16 cellular contexts compared by ENCODE assay signal in the genomic region with DNA sequence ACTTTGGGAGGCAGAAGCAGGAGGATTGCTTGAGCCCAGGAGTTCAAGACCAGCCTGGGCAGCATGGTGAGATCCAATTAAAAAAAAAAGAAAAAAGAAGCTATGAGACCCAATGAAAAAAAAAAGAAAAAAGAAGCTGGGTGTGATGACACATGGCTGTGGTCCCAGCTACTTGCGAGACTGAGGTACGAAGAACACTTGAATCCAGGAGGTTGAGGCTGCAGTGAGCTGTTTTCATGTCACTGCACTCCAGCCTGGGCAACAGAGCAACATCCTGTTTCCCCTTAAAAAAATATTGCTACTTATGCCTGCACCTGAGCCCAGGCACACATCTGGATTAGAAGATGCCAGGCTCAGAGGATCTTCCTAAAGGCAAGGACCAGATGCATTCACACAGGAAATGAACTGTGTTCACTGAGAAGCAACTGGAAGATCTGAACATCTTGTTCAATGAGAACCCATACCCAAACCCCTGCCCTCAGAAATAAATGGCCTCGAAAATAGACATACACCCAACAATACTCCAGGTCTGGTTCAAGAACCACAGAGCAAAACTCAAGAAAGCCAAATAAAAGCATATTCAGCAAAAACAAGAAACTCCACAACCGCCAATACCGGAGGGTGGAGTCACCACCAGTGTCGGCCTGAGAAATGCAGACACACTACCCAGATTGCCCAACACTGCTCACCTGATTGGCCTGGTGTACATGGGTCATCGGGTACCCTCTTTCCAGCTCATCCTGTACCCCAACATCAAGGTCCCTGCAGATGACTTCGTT. TPM values are rescaled to one million over a fixed set of nuclear protein-coding genes. Genes with fewer than 3 reads are reported as not detected.
A peak's percentile ranks its signal among the peaks of the same experiment; 100 is the strongest.
DNase-seq lines count a peak whose midpoint lies in the region; ATAC-seq, FAIRE-seq and TF ChIP-seq lines count a peak whose summit lies in the region.
"Had no signal": no experiment of that assay in that cellular context is flagged by ENCODE, and none has a peak within 500 bp of the region (broad histone marks: within the 10 kb centered on the region; RNA-seq: fewer than 3 reads in every experiment).

No MANE protein-coding gene starts in this region.

- H3K36me3 Mint-ChIP-seq in endodermal cell (ENCODE audit: low read depth) = peaks cover 24% of the 10 kb centered on the region
- peaks cover 19% of the 10 kb centered on the region for H3K36me3 Mint-ChIP-seq in neural crest cell (ENCODE audit: low read depth)
- peaks cover 23% of the 10 kb centered on the region for H3K36me3 Mint-ChIP-seq in activated CD8-positive, alpha-beta memory T cell treated with anti-CD3 and anti-CD28 coated beads, Interleukin-2, amount 10 ng/mL, durations not matched to agents 7 days and 5 days

- peaks cover 6% of the 10 kb centered on the region; the same call in 2 of the 3 replicates for H3K4me1 ChIP-seq in A549
- peaks cover under 1% of the 10 kb centered on the region; the same call in 1 of the 2 replicates for H3K4me1 ChIP-seq in IMR-90 (ENCODE audit: control insufficient read depth, insufficient read depth, low read length)
- H3K4me1 ChIP-seq in endodermal cell (ENCODE audit: control insufficient read depth, insufficient read depth, low read length) = no peaks in the 10 kb centered on the region

- no peak for FAIRE-seq in A549 (lab: Jason Lieb, UNC)
- no peak for FAIRE-seq in HTR-8/SVneo (lab: Jason Lieb, UNC)
- FAIRE-seq: A204.1, GM12892 had no signal

- H3K9me1 ChIP-seq in IMR-90 (ENCODE audit: insufficient read depth, low read length) = no peaks in the 10 kb centered on the region

- CTCF ChIA-PET in A549 (lab: Yijun Ruan, JAX) (interaction anchor here (0.9 kb wide), 1 partner anchor 234 kb away, joined by 4 read pairs; no protein-coding TSS in a partner anchor), IMR-90 (lab: Yijun Ruan, JAX) (interaction anchor here (0.5 kb wide), 1 partner anchor 195 kb away, joined by 4 read pairs; no protein-coding TSS in a partner anchor)
- CTCF ChIA-PET in activated CD8-positive, alpha-beta memory T cell treated with anti-CD3 and anti-CD28 coated beads, Interleukin-2, amount 10 ng/mL, durations not matched to agents 7 days and 5 days (lab: Charles Lee) = no interaction called here

- no peak for TF ChIP-seq POLR2A in A549 (IDR thresholded peaks at IDR 0.05; ENCODE audit: low read length)
- no peak for TF ChIP-seq POLR2A in IMR-90 (IDR thresholded peaks at IDR 0.05; ENCODE audit: low read depth, low read length)

- H3K4me1 Mint-ChIP-seq in endodermal cell (peaks cover 7% of the 10 kb centered on the region), neural crest cell (peaks cover 16% of the 10 kb centered on the region)
- H3K4me1 Mint-ChIP-seq in activated CD8-positive, alpha-beta memory T cell treated with anti-CD3 and anti-CD28 coated beads, Interleukin-2, amount 10 ng/mL, durations not matched to agents 7 days and 5 days = peaks cover 22% of the 10 kb centered on the region
- H3K4me1 Mint-ChIP-seq: GM23338 had no signal

- peaks cover 13 to 41% of the 10 kb centered on the region in 2 experiments for H3K79me1 ChIP-seq in IMR-90 (ENCODE audit: low read depth in 1 of 2, low read length in 2 of 2)

- H3K9me3 Mint-ChIP-seq in endodermal cell (peaks cover 16% of the 10 kb centered on the region), neural crest cell (no peaks in the 10 kb centered on the region)
- H3K9me3 Mint-ChIP-seq in activated CD8-positive, alpha-beta memory T cell treated with anti-CD3 and anti-CD28 coated beads, Interleukin-2, amount 10 ng/mL, durations not matched to agents 7 days and 5 days (ENCODE audit: low read depth) = no peaks in the 10 kb centered on the region

- TF ChIP-seq CTCF in A549 (IDR thresholded peaks at IDR 0.05) (no peak), IMR-90 (conservative IDR thresholded peaks at IDR 0.05; ENCODE audit: low read depth, low read length) (no peak), endodermal cell (conservative IDR thresholded peaks at IDR 0.05) (no peak), neural crest cell (conservative IDR thresholded peaks at IDR 0.05) (no peak)

- H3K9ac ChIP-seq in IMR-90 (ENCODE audit: low read depth, low read length) (no peak overlapping the region), endodermal cell (ENCODE audit: extremely low read depth, low read length, poor library complexity, severe bottlenecking) (no peak overlapping the region)
- H3K9ac ChIP-seq: BLaER1 treated with 17β-estradiol and CSF1 and Interleukin-3, amounts not matched to agents 10 nM and 100 nM had no signal

- no peak overlapping the region for H3K23ac ChIP-seq in IMR-90 (ENCODE audit: low read depth, low read length)

- H4K8ac ChIP-seq in IMR-90 (ENCODE audit: low read depth in 2 of 2, low read length in 2 of 2) = no peak overlapping the region

- H3K27ac Mint-ChIP-seq in endodermal cell (no peak overlapping the region), neural crest cell (ENCODE audit: unreplicated experiment) (no peak overlapping the region)
- H3K27ac Mint-ChIP-seq in activated CD8-positive, alpha-beta memory T cell treated with anti-CD3 and anti-CD28 coated beads, Interleukin-2, amount 10 ng/mL, durations not matched to agents 7 days and 5 days = no peak overlapping the region
- H3K27ac Mint-ChIP-seq: GM23338 had no signal

- DNase-seq in A549 (ENCODE audit: low read depth in 1 of 2, low spot score in 1 of 2) = no peak
- DNase-seq in IMR-90 = no peak
- DNase-seq in endodermal cell = peak; percentile 22
- DNase-seq in neural crest cell (ENCODE audit: low read depth, low spot score) = no peak
- no peak for DNase-seq in HTR-8/SVneo (ENCODE audit: insufficient read length, low spot score)
- DNase-seq in cerebellum (ENCODE audit: low spot score) = no peak
- DNase-seq in activated CD8-positive, alpha-beta memory T cell treated with anti-CD3 and anti-CD28 coated beads, Interleukin-2, amount 10 ng/mL, durations not matched to agents 7 days and 5 days = no peak
- DNase-seq: NCI-H1436, NCI-H2029, NCI-H2171 treated with DMSO at 0.1 percent for 48 hours, NCI-H774 had no signal

- H2AK9ac ChIP-seq in IMR-90 (replicated peaks; ENCODE audit: low read depth, low read length, poor library complexity) = no peak overlapping the region

- dilution Hi-C loops in IMR-90 (cut with HindIII; ENCODE audit: low sequenced_read_pairs, unreplicated experiment) = no loop called here

- no peak overlapping the region for H3K4me2 ChIP-seq in A549
- H3K4me2 ChIP-seq in IMR-90 (ENCODE audit: low read depth, low read length) = no peak overlapping the region
- H3K4me2 ChIP-seq: GM23338 had no signal

- no peak overlapping the region for H3K14ac ChIP-seq in IMR-90 (replicated peaks; ENCODE audit: low read depth, low read length)

- no peak overlapping the region for H3K4me3 ChIP-seq in A549
- no peak overlapping the region for H3K4me3 ChIP-seq in IMR-90 (ENCODE audit: insufficient read depth, low read depth, low read length)
- H3K4me3 ChIP-seq in endodermal cell (ENCODE audit: low read length) = no peak overlapping the region
- H3K4me3 ChIP-seq: BLaER1 treated with 17β-estradiol and CSF1 and Interleukin-3, amounts not matched to agents 10 nM and 100 nM; GM23338 had no signal

- no peak overlapping the region for H3K18ac ChIP-seq in IMR-90 (ENCODE audit: low read depth, low read length)

- no peak overlapping the region for H4K91ac ChIP-seq in IMR-90 (ENCODE audit: insufficient read depth, low read depth, low read length)

- no peak overlapping the region for H3K4me3 Mint-ChIP-seq in endodermal cell
- H3K4me3 Mint-ChIP-seq in neural crest cell = peak overlapping the region; percentile 27
- H3K4me3 Mint-ChIP-seq in activated CD8-positive, alpha-beta memory T cell treated with anti-CD3 and anti-CD28 coated beads, Interleukin-2, amount 10 ng/mL, durations not matched to agents 7 days and 5 days = no peak overlapping the region
- H3K4me3 Mint-ChIP-seq: GM23338 had no signal

- no peak overlapping the region for H2BK5ac ChIP-seq in IMR-90 (ENCODE audit: low read depth, low read length, poor library complexity, severe bottlenecking)

- POLR2A ChIA-PET in A549 (lab: Yijun Ruan, JAX) (interaction anchor here (1.1 kb wide), 1 partner anchor 238 kb away, joined by 3 read pairs; no protein-coding TSS in a partner anchor), IMR-90 (lab: Charles Lee; ENCODE audit: unreplicated experiment) (no interaction called here)

- H3K56ac ChIP-seq in IMR-90 (ENCODE audit: extremely low read depth, insufficient read depth, low read length) = no peak overlapping the region

- BruUV-seq in IMR-90 (replicated peaks; lab: Mats Ljungman, UMichigan) = no TSS peak

- no peak for TF ChIP-seq EP300 in A549 (IDR thresholded peaks at IDR 0.05)

- H3K9me3 ChIP-seq in A549 (peaks cover 11% of the 10 kb centered on the region), IMR-90 (ENCODE audit: control insufficient read depth, insufficient read depth, low read length) (no peaks in the 10 kb centered on the region), endodermal cell (ENCODE audit: control insufficient read depth, low read length) (peaks cover 15% of the 10 kb centered on the region)

- WGBS in A549 (ENCODE audit: missing lambda C conversion rate) = 90% methylated on average over 8 of the region's 8 CpGs
- WGBS in IMR-90 (ENCODE audit: extremely low coverage in 2 of 2, insufficient read length in 1 of 2), 2 experiments = 95% methylated on average over 4 of the region's 8 CpGs; no CpG with 5 or more reads in 1 of the 2 experiments
- WGBS in endodermal cell (ENCODE audit: insufficient coverage in 1 of 2, insufficient read length in 1 of 2), 2 experiments = 94 to 96% methylated on average over 7 to 8 of the region's 8 CpGs

- no peaks in the 10 kb centered on the region for H3K27me3 ChIP-seq in IMR-90 (ENCODE audit: control insufficient read depth, insufficient read depth, low read length)
- H3K27me3 ChIP-seq in endodermal cell (ENCODE audit: control insufficient read depth, insufficient read depth, low read length, poor library complexity, severe bottlenecking) = no peaks in the 10 kb centered on the region
- H3K27me3 ChIP-seq: BLaER1 treated with 17β-estradiol and CSF1 and Interleukin-3, amounts not matched to agents 10 nM and 100 nM had no signal

- no peaks in the 10 kb centered on the region for H3K27me3 Mint-ChIP-seq in endodermal cell (ENCODE audit: insufficient read depth)
- no peaks in the 10 kb centered on the region for H3K27me3 Mint-ChIP-seq in neural crest cell (ENCODE audit: low read depth)
- H3K27me3 Mint-ChIP-seq in activated CD8-positive, alpha-beta memory T cell treated with anti-CD3 and anti-CD28 coated beads, Interleukin-2, amount 10 ng/mL, durations not matched to agents 7 days and 5 days = no peaks in the 10 kb centered on the region

- no peak overlapping the region for H3K4ac ChIP-seq in IMR-90 (ENCODE audit: low read depth, low read length)

- no peak for ATAC-seq in A549
- no peak for ATAC-seq in IMR-90 (ENCODE audit: low read depth)
- no peak for ATAC-seq in HG03039 (IDR thresholded peaks at IDR 0.05; ENCODE audit: unreplicated experiment)
- ATAC-seq in activated CD8-positive, alpha-beta memory T cell treated with anti-CD3 and anti-CD28 coated beads, Interleukin-2, amount 10 ng/mL, durations not matched to agents 7 days and 5 days = no peak
- ATAC-seq: GM23338 had no signal

- no peak overlapping the region for H4K5ac ChIP-seq in IMR-90 (ENCODE audit: low read depth, low read length)

- H2BK120ac ChIP-seq in IMR-90 (ENCODE audit: low read depth, low read length) = no peak overlapping the region

- H2BK20ac ChIP-seq in IMR-90 (ENCODE audit: low read depth, low read length) = no peak overlapping the region

- intact Hi-C loops in IMR-90 (cut with micrococcal nuclease) = no loop called here

- no peak overlapping the region for H2AFZ ChIP-seq in IMR-90 (replicated peaks; ENCODE audit: low read length, poor library complexity)
- H2AFZ ChIP-seq: GM23338 had no signal

- in situ Hi-C loops in IMR-90 (cut with MboI; ENCODE audit: low sequenced_read_pairs) = no loop called here

- H4K20me1 ChIP-seq in IMR-90 (ENCODE audit: insufficient read depth, low read length) = no peaks in the 10 kb centered on the region

- no peak overlapping the region for H2AK5ac ChIP-seq in IMR-90 (ENCODE audit: low read depth, low read length)

- TF ChIP-seq RAD21 in A549 (conservative IDR thresholded peaks at IDR 0.05 in 1 of 2, IDR thresholded peaks at IDR 0.05 in 1 of 2) (no peak), IMR-90 (IDR thresholded peaks at IDR 0.05; ENCODE audit: low read length) (no peak)

- H2BK15ac ChIP-seq in IMR-90 (ENCODE audit: low read depth, low read length) = no peak overlapping the region

- H3K36me3 ChIP-seq in IMR-90 (ENCODE audit: control insufficient read depth, insufficient read depth, low read length) = peaks cover 4% of the 10 kb centered on the region; the same call in 1 of the 2 replicates
- no peaks in the 10 kb centered on the region for H3K36me3 ChIP-seq in endodermal cell (ENCODE audit: control insufficient read depth, insufficient read depth, low read length)

- no peak overlapping the region for H3K27ac ChIP-seq in A549
- no peak overlapping the region for H3K27ac ChIP-seq in IMR-90 (ENCODE audit: insufficient read depth, low read length)
- H3K27ac ChIP-seq in endodermal cell (ENCODE audit: low read depth, low read length) = no peak overlapping the region
- H3K27ac ChIP-seq: BLaER1 treated with 17β-estradiol and CSF1 and Interleukin-3, amounts not matched to agents 10 nM and 100 nM had no signal

RNA-seq across cellular contexts. Expression of a gene that starts 4.4 kb away (rescaled TPM):
- polyA plus RNA-seq in A549 (2011; rRNA removed) (35.0 and 43.1 TPM in 2 replicates), A549 (2017; fragmentation: RNase III; extraction: RNeasy Plus Mini Kit Qiagen cat#74134 plus additional on column Dnase treatment) (23.1 to 25.8 TPM (median 24.7 TPM) in 3 replicates), IMR-90 (2012; rRNA removed) (8.6 and 9.0 TPM in 2 replicates)
- polyA plus RNA-seq in A549 (2012; cell fraction: cytosol; rRNA removed) = 26.1 and 35.3 TPM in 2 replicates
- polyA plus RNA-seq in A549 (2012; cell fraction: nucleus; rRNA removed) = 18.7 and 21.8 TPM in 2 replicates
- 19.1 and 20.7 TPM in 2 replicates for polyA minus RNA-seq in A549 (2011; rRNA and poly(A)+ RNA removed)
- total RNA-seq in IMR-90 (2012; rRNA removed) (5.3 and 5.9 TPM in 2 replicates), endodermal cell (10 to 100 TPM; 14.8 to 20.7 TPM), neural crest cell (5.9 and 6.4 TPM in 2 replicates), cerebellum (3.1 TPM)
- polyA plus RNA-seq in IMR-90 (2012; cell fraction: cytosol; rRNA removed) = 8.2 and 8.4 TPM in 2 replicates
- polyA plus RNA-seq in IMR-90 (2012; cell fraction: nucleus; rRNA removed; ENCODE audit: low replicate concordance) = 5.9 and 8.5 TPM in 2 replicates
- polyA plus RNA-seq in endodermal cell (2013, experiment 1 of 2) = 7.8 TPM
- 7.4 TPM for polyA plus RNA-seq in endodermal cell (2013, experiment 2 of 2)
- 1 to 10 TPM; 9.1 to 9.5 TPM for total RNA-seq in activated CD8-positive, alpha-beta memory T cell treated with anti-CD3 and anti-CD28 coated beads, Interleukin-2, amount 10 ng/mL, durations not matched to agents 7 days and 5 days

RNA-seq across cellular contexts. Expression of a gene that starts 53.5 kb away (rescaled TPM):
- 4.5 and 5.0 TPM in 2 replicates for polyA plus RNA-seq in A549 (2011; rRNA removed)
- polyA plus RNA-seq in A549 (2012; cell fraction: cytosol; rRNA removed) = 3.4 and 4.1 TPM in 2 replicates
- 3.2 TPM in 2 replicates for polyA plus RNA-seq in A549 (2012; cell fraction: nucleus; rRNA removed)
- polyA plus RNA-seq in A549 (2017; fragmentation: RNase III; extraction: RNeasy Plus Mini Kit Qiagen cat#74134 plus additional on column Dnase treatment) = 3.3 to 3.9 TPM (median 3.7 TPM) in 3 replicates
- polyA minus RNA-seq in A549 (2011; rRNA and poly(A)+ RNA removed) = 5.4 and 5.9 TPM in 2 replicates
- total RNA-seq in IMR-90 (2012; rRNA removed) = 0.90 and 1.1 TPM in 2 replicates
- polyA plus RNA-seq in IMR-90 (2012; rRNA removed) = 0.90 and 1.2 TPM in 2 replicates
- 0.79 and 6.5 TPM in 2 replicates for polyA plus RNA-seq in IMR-90 (2012; cell fraction: cytosol; rRNA removed)
- polyA plus RNA-seq in IMR-90 (2012; cell fraction: nucleus; rRNA removed; ENCODE audit: low replicate concordance) = 1.6 and 1.9 TPM in 2 replicates
- total RNA-seq in endodermal cell = 1 to 10 TPM; 1.8 TPM
- 2.6 TPM for polyA plus RNA-seq in endodermal cell (2013, experiment 1 of 2)
- polyA plus RNA-seq in endodermal cell (2013, experiment 2 of 2) = 1.5 TPM
- 1.7 and 2.2 TPM in 2 replicates for total RNA-seq in neural crest cell
- 8.3 TPM for total RNA-seq in cerebellum
- total RNA-seq in activated CD8-positive, alpha-beta memory T cell treated with anti-CD3 and anti-CD28 coated beads, Interleukin-2, amount 10 ng/mL, durations not matched to agents 7 days and 5 days = 1 to 10 TPM in 1 of 2 experiments, under 1 TPM in 1; 0.89 to 1.6 TPM
